ENCODE assay signal across 8 cellular contexts in the genomic region with DNA sequence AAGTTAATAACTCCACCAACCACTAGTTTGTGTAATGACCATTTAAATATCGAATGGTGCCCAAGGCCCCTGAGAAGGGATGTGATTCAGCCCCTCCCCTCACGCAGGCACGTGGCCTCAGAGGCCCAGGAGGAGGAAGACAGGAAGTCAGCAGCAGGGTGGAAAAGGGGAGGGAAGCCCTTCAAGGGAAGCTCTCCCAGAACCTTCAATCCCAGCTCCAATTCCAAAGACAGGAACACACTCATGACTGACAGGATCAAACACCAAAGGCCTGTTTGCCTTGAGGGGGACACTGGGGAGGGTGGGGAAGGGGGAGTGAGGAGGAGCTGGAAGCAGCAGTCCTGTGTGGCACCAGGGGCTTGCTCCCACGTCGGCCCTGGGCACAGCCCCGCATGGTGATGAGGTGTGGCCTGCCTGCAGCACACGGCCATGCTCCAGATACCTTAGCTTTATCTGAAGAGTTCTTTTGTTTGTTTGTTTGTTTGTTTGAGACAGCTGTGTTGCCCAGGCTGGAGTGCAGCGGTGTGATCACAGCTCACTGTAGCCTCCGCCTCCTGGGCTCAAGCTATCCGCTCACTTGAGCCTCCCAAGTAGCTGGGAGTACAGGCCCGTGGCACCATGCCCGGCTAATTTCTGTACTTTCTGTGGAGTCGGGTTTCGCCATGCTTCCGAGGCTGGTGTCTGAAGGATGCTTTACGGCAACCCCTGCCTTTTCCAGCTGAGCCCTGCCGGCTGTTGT.
DNase-seq lines count a peak whose midpoint lies in the region; ATAC-seq and TF ChIP-seq lines count a peak whose summit lies in the region.

No MANE protein-coding gene starts in this region.

- H2BK12ac ChIP-seq in neuronal stem cell (ENCODE audit: low read length) = no peak overlapping the region

- H3K27ac ChIP-seq in esophagus muscularis mucosa (replicated peaks in 1 of 4) (peak overlapping the region; percentile 64 to 82 (median 76)), neuronal stem cell (replicated peaks; ENCODE audit: low read length) (peak overlapping the region; percentile 23)

- peaks cover 94 to 99% (median 97%) of the 10 kb centered on the region in 4 donors for H3K4me1 ChIP-seq in esophagus muscularis mucosa
- peaks cover 30 to 40% of the 10 kb centered on the region in 2 donors for H3K4me1 ChIP-seq in neuronal stem cell (ENCODE audit: control insufficient read depth in 2 of 2, insufficient read depth in 1 of 2, low read depth in 1 of 2, low read length in 2 of 2)

- no peak overlapping the region for H3K14ac ChIP-seq in neuronal stem cell (ENCODE audit: low read length)

- H3K36me3 ChIP-seq in esophagus muscularis mucosa = no peaks in the 10 kb centered on the region
- H3K36me3 ChIP-seq in neuronal stem cell (replicated peaks in 1 of 2; ENCODE audit: control insufficient read depth in 2 of 2, insufficient read depth in 2 of 2, low read length in 2 of 2) = peaks cover 0 to 23% of the 10 kb centered on the region in 2 donors

- no peak overlapping the region for H2AFZ ChIP-seq in neuronal stem cell (ENCODE audit: low read length)

- no peak overlapping the region for H3K4me2 ChIP-seq in neuronal stem cell (ENCODE audit: insufficient read depth, low read length, poor library complexity, severe bottlenecking)

- no peak for TF ChIP-seq EP300 in esophagus muscularis mucosa (IDR thresholded peaks at IDR 0.05)

- H3K27me3 ChIP-seq in esophagus muscularis mucosa = no peaks in the 10 kb centered on the region
- H3K27me3 ChIP-seq in neuronal stem cell (ENCODE audit: control insufficient read depth in 3 of 3, insufficient read depth in 3 of 3, low read depth in 1 of 3, low read length in 3 of 3) = no peaks in the 10 kb centered on the region

- H3K4me3 ChIP-seq in esophagus muscularis mucosa (no peak overlapping the region), neuronal stem cell (ENCODE audit: low read length in 2 of 2) (peak overlapping the region in 1 of 2 donors; percentile 31)

- intact Hi-C loops in esophagus muscularis mucosa (cut with DNase I) = no loop called here

- no peak overlapping the region for H3K18ac ChIP-seq in neuronal stem cell (ENCODE audit: low read length)

- no peak overlapping the region for H3K23ac ChIP-seq in neuronal stem cell (ENCODE audit: low read depth, low read length, poor library complexity)

- no peak for TF ChIP-seq CTCF in esophagus muscularis mucosa (IDR thresholded peaks at IDR 0.05)

- no peak overlapping the region for H2BK120ac ChIP-seq in neuronal stem cell (ENCODE audit: low read depth, low read length)

- no peak overlapping the region for H3K9ac ChIP-seq in neuronal stem cell (ENCODE audit: low read depth, low read length, poor library complexity)

- peak; percentile 80 for DNase-seq in A172 (ENCODE audit: low spot score)
- peak; percentile 83 for DNase-seq in H4 (ENCODE audit: low spot score)
- DNase-seq in RPMI7951 (ENCODE audit: low read depth) = peak; percentile 83
- no peak for DNase-seq in esophagus muscularis mucosa (ENCODE audit: extremely low spot score)
- DNase-seq in neuronal stem cell (ENCODE audit: low spot score) = no peak
- no peak for DNase-seq in ureter (ENCODE audit: low spot score)
- no peak for DNase-seq in C1 segment of cervical spinal cord (lab: John Stamatoyannopoulos, UW)

- no peak overlapping the region for H2AK5ac ChIP-seq in neuronal stem cell (ENCODE audit: low read depth, low read length)

- no peak for TF ChIP-seq POLR2A in esophagus muscularis mucosa (IDR thresholded peaks at IDR 0.05; ENCODE audit: low read depth)

- ATAC-seq in GM19023 (IDR thresholded peaks at IDR 0.05; ENCODE audit: unreplicated experiment) = no peak

- peaks cover 31% of the 10 kb centered on the region for H3K79me1 ChIP-seq in neuronal stem cell (ENCODE audit: low read depth, low read length)

- H2BK5ac ChIP-seq in neuronal stem cell (ENCODE audit: low read length) = no peak overlapping the region

- H4K91ac ChIP-seq in neuronal stem cell (ENCODE audit: low read depth, low read length, poor library complexity) = no peak overlapping the region

- H3K9me3 ChIP-seq in esophagus muscularis mucosa = peaks cover 0 to 4% (median 0%) of the 10 kb centered on the region in 4 donors
- no peaks in the 10 kb centered on the region for H3K9me3 ChIP-seq in neuronal stem cell (replicated peaks in 1 of 2; ENCODE audit: control insufficient read depth in 2 of 2, insufficient read depth in 1 of 2, low read depth in 1 of 2, low read length in 2 of 2)

- H2BK15ac ChIP-seq in neuronal stem cell (ENCODE audit: low read length) = no peak overlapping the region

- no peak overlapping the region for H4K8ac ChIP-seq in neuronal stem cell (ENCODE audit: low read depth, low read length)

- WGBS in esophagus muscularis mucosa = 37% methylated on average over 12 of the region's 17 CpGs
- no CpG with 5 or more reads among the region's 17 CpGs for WGBS in neuronal stem cell (ENCODE audit: extremely low coverage in 2 of 2, insufficient read length in 2 of 2, insufficient replicate concordance in 1 of 2), 2 donors

- no peak overlapping the region for H3K4ac ChIP-seq in neuronal stem cell (ENCODE audit: low read length)

Comparison
In these comparisons a context has a peak if more than half of its experiments do, and no peak if none do; other contexts are left out.
1. DNase-seq: peak in A172 (single experiment), H4 (single experiment) and RPMI7951 (single experiment); none in esophagus muscularis mucosa (single experiment), neuronal stem cell (single experiment), ureter (single experiment) and C1 segment of cervical spinal cord (0 of 14).